Comparison of ENCODE assay signal across 1 cellular context in the genomic region with DNA sequence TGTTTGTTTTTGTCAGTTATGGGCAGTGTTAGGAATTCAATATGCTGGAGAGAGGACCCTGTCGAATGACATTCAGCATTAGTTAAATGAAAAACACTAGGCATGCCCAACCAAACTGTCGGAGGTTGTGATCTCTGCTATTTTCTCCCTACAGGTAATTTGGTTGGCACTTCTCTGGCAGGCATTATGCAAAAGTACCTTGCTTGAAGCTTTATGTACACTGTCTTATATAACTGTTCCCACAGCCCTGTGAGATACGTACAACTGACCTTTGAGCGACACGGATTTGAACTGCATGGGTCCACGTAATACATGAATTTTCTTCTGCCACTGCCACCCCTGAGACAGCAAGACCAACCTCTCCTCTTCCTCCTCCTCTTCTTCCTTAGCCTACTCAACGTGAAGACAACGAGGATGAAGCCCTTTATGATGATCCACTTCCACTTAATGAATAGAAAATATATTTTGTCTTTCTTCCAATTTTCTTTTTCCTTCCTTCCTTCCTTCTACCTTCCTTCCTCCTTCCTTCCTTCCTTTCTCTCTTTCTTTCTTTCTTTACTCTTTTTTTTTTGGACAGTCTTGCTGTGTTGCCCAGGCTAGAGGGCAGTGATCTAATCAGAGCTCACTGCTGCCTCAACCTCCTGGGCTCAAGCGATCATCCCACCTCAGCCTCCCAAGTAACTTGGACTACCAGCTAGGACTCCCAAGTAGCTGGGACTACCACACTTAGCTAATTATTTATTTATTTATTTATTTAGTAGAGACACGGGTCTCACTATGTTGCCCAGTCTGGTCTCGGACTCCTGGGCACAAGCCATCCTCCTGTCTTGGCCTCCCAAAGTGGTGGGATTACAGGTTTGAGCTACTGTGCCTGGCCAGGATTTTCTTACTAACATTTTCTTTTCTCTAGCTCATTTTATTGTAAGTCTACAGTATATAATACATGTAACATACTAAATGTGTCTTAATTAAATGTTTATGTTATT.
TF ChIP-seq lines count a peak whose summit lies in the region.

No MANE protein-coding gene starts in this region.

TF ChIP-seq in HepG2, 621 proteins besides CTCF, POLR2A, EP300 and RAD21 (continued from another document and continues in another):
- TF ChIP-seq ZFP41 (CRISPR knock-in tag; IDR thresholded peaks at IDR 0.05; ENCODE audit: borderline replicate concordance) (no peak), PREB (CRISPR knock-in tag; IDR thresholded peaks at IDR 0.05) (no peak), DMTF1 (CRISPR knock-in tag; IDR thresholded peaks at IDR 0.05) (0 out of 2 replicates have a peak, but pooled peaks have one; percentile 17), CREBL2 (CRISPR knock-in tag; IDR thresholded peaks at IDR 0.05; ENCODE audit: borderline replicate concordance) (no peak), ZNF337 (CRISPR knock-in tag; IDR thresholded peaks at IDR 0.05; ENCODE audit: borderline replicate concordance, low read depth) (no peak), MAFF (IDR thresholded peaks at IDR 0.05; ENCODE audit: low read depth, low read length) (no peak), SIN3A (IDR thresholded peaks at IDR 0.05; ENCODE audit: borderline replicate concordance, low read depth, low read length) (no peak), POLR2G (IDR thresholded peaks at IDR 0.05; ENCODE audit: low read depth, low read length) (peak; percentile 53), RBFOX2 (IDR thresholded peaks at IDR 0.05; ENCODE audit: low read depth, low read length) (0 out of 2 replicates have a peak, but pooled peaks have one; percentile 32), ZNF782 (CRISPR knock-in tag; IDR thresholded peaks at IDR 0.05; ENCODE audit: borderline replicate concordance) (no peak; the same call in 1 of the 2 replicates), NONO (IDR thresholded peaks at IDR 0.05) (no peak), NONO (CRISPR knock-in tag; conservative IDR thresholded peaks at IDR 0.05) (0 out of 2 replicates have a peak, but pooled peaks have one; percentile 11), ATF7 (IDR thresholded peaks at IDR 0.05) (no peak), ATF7 (CRISPR knock-in tag; IDR thresholded peaks at IDR 0.05) (no peak; the same call in 1 of the 2 replicates), ZNF44 (CRISPR knock-in tag; IDR thresholded peaks at IDR 0.05) (no peak), CAMTA2 (CRISPR knock-in tag; IDR thresholded peaks at IDR 0.05; ENCODE audit: borderline replicate concordance) (no peak), ZBTB49 (CRISPR knock-in tag; IDR thresholded peaks at IDR 0.05; ENCODE audit: borderline replicate concordance) (no peak), ZMAT3 (CRISPR knock-in tag; conservative IDR thresholded peaks at IDR 0.05) (no peak; the same call in 1 of the 2 replicates), ZNF451 (CRISPR knock-in tag; IDR thresholded peaks at IDR 0.05) (no peak), ZNF343 (CRISPR knock-in tag; IDR thresholded peaks at IDR 0.05) (0 out of 2 replicates have a peak, but pooled peaks have one; percentile 54), MED8 (CRISPR knock-in tag; IDR thresholded peaks at IDR 0.05; ENCODE audit: insufficient replicate concordance) (peak; percentile 58), TCF7L2 (IDR thresholded peaks at IDR 0.05; ENCODE audit: low read depth, low read length) (no peak), KMT2A (CRISPR knock-in tag; IDR thresholded peaks at IDR 0.05) (peak; percentile 39; the same call in 1 of the 2 replicates), ZKSCAN5 (CRISPR knock-in tag; IDR thresholded peaks at IDR 0.05) (no peak), ZSCAN22 (CRISPR knock-in tag; IDR thresholded peaks at IDR 0.05) (peak; percentile 34; the same call in 1 of the 2 replicates), HOXA7 (CRISPR knock-in tag; IDR thresholded peaks at IDR 0.05) (no peak), ZSCAN9 (CRISPR knock-in tag; IDR thresholded peaks at IDR 0.05; ENCODE audit: borderline replicate concordance) (peak; percentile 76; the same call in 1 of the 2 replicates), ZFP1 (CRISPR knock-in tag; IDR thresholded peaks at IDR 0.05) (0 out of 2 replicates have a peak, but pooled peaks have one; percentile 39), MAF1 (CRISPR knock-in tag; IDR thresholded peaks at IDR 0.05; ENCODE audit: borderline replicate concordance) (no peak), ZNF883 (CRISPR knock-in tag; IDR thresholded peaks at IDR 0.05; ENCODE audit: not compliant biosample characterization) (no peak), ONECUT2 (CRISPR knock-in tag; IDR thresholded peaks at IDR 0.05) (no peak), ZNF251 (CRISPR knock-in tag; IDR thresholded peaks at IDR 0.05) (no peak), ZBTB2 (CRISPR knock-in tag; IDR thresholded peaks at IDR 0.05; ENCODE audit: low read depth) (no peak), ZNF101 (CRISPR knock-in tag; IDR thresholded peaks at IDR 0.05; ENCODE audit: borderline replicate concordance, low read depth) (no peak), ZNF747 (CRISPR knock-in tag; IDR thresholded peaks at IDR 0.05; ENCODE audit: borderline replicate concordance) (no peak), ZNF766 (CRISPR knock-in tag; IDR thresholded peaks at IDR 0.05; ENCODE audit: borderline replicate concordance) (no peak), THAP7 (CRISPR knock-in tag; IDR thresholded peaks at IDR 0.05) (no peak), NFKB2 (CRISPR knock-in tag; IDR thresholded peaks at IDR 0.05; ENCODE audit: borderline replicate concordance) (no peak), RNF2 (conservative IDR thresholded peaks at IDR 0.05; ENCODE audit: low read depth) (no peak), PPARG (CRISPR knock-in tag; conservative IDR thresholded peaks at IDR 0.05) (0 out of 2 replicates have a peak, but pooled peaks have one; percentile 13), ZNF180 (CRISPR knock-in tag; IDR thresholded peaks at IDR 0.05; ENCODE audit: borderline replicate concordance, low read depth) (no peak), NR1H2 (CRISPR knock-in tag; IDR thresholded peaks at IDR 0.05; ENCODE audit: borderline replicate concordance, low read depth) (no peak), ZKSCAN1 (IDR thresholded peaks at IDR 0.05; ENCODE audit: low read length) (no peak)
- TF ChIP-seq, protein P1, sequence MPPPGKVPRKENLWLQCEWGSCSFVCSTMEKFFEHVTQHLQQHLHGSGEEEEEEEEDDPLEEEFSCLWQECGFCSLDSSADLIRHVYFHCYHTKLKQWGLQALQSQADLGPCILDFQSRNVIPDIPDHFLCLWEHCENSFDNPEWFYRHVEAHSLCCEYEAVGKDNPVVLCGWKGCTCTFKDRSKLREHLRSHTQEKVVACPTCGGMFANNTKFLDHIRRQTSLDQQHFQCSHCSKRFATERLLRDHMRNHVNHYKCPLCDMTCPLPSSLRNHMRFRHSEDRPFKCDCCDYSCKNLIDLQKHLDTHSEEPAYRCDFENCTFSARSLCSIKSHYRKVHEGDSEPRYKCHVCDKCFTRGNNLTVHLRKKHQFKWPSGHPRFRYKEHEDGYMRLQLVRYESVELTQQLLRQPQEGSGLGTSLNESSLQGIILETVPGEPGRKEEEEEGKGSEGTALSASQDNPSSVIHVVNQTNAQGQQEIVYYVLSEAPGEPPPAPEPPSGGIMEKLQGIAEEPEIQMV (CRISPR knock-in tag; IDR thresholded peaks at IDR 0.05; ENCODE audit: low read depth) = no peak
- TF ChIP-seq, protein P2, sequence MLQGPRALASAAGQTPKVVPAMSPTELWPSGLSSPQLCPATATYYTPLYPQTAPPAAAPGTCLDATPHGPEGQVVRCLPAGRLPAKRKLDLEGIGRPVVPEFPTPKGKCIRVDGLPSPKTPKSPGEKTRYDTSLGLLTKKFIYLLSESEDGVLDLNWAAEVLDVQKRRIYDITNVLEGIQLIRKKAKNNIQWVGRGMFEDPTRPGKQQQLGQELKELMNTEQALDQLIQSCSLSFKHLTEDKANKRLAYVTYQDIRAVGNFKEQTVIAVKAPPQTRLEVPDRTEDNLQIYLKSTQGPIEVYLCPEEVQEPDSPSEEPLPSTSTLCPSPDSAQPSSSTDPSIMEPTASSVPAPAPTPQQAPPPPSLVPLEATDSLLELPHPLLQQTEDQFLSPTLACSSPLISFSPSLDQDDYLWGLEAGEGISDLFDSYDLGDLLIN (CRISPR knock-in tag; IDR thresholded peaks at IDR 0.05; ENCODE audit: borderline replicate concordance) = no peak
- TF ChIP-seq, protein P3, sequence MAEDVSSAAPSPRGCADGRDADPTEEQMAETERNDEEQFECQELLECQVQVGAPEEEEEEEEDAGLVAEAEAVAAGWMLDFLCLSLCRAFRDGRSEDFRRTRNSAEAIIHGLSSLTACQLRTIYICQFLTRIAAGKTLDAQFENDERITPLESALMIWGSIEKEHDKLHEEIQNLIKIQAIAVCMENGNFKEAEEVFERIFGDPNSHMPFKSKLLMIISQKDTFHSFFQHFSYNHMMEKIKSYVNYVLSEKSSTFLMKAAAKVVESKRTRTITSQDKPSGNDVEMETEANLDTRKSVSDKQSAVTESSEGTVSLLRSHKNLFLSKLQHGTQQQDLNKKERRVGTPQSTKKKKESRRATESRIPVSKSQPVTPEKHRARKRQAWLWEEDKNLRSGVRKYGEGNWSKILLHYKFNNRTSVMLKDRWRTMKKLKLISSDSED (CRISPR knock-in tag; IDR thresholded peaks at IDR 0.05) = no peak
- TF ChIP-seq, protein P4, sequence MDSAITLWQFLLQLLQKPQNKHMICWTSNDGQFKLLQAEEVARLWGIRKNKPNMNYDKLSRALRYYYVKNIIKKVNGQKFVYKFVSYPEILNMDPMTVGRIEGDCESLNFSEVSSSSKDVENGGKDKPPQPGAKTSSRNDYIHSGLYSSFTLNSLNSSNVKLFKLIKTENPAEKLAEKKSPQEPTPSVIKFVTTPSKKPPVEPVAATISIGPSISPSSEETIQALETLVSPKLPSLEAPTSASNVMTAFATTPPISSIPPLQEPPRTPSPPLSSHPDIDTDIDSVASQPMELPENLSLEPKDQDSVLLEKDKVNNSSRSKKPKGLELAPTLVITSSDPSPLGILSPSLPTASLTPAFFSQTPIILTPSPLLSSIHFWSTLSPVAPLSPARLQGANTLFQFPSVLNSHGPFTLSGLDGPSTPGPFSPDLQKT (CRISPR knock-in tag; IDR thresholded peaks at IDR 0.05; ENCODE audit: borderline replicate concordance) = no peak
- TF ChIP-seq, protein P5, sequence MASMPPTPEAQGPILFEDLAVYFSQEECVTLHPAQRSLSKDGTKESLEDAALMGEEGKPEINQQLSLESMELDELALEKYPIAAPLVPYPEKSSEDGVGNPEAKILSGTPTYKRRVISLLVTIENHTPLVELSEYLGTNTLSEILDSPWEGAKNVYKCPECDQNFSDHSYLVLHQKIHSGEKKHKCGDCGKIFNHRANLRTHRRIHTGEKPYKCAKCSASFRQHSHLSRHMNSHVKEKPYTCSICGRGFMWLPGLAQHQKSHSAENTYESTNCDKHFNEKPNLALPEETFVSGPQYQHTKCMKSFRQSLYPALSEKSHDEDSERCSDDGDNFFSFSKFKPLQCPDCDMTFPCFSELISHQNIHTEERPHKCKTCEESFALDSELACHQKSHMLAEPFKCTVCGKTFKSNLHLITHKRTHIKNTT (CRISPR knock-in tag; IDR thresholded peaks at IDR 0.05) = no peak
